Comparison of ENCODE assay signal across 7 cellular contexts in genomic region chr2:71070294-71071025, GRCh38. TPM values are rescaled to one million over a fixed set of nuclear protein-coding genes. Genes with fewer than 3 reads are reported as not detected.
DNase-seq lines count a peak whose midpoint lies in the region; ATAC-seq, FAIRE-seq and TF ChIP-seq lines count a peak whose summit lies in the region.

No MANE protein-coding gene starts in this region.

- H3K27me3 ChIP-seq in keratinocyte (ENCODE audit: control insufficient read depth, extremely low read depth, insufficient read depth, low read length) (no peaks in the 10 kb centered on the region), vagina (no peaks in the 10 kb centered on the region)

- no peaks in the 10 kb centered on the region for H3K27me3 Mint-ChIP-seq in activated naive CD8-positive, alpha-beta T cell treated with anti-CD3 and anti-CD28 coated beads, Interleukin-2, amount 10 ng/mL, durations not matched to agents 7 days and 5 days

- H3K9ac ChIP-seq in keratinocyte (ENCODE audit: control insufficient read depth, extremely low read depth, insufficient read depth, low read length), result peak overlapping the region; percentile 48

- peaks cover 10 to 11% of the 10 kb centered on the region in 2 experiments for H3K36me3 ChIP-seq in keratinocyte (ENCODE audit: control insufficient read depth in 2 of 2, extremely low read depth in 1 of 2, insufficient read depth in 2 of 2, low read length in 2 of 2)
- peaks cover 0 to 27% of the 10 kb centered on the region in 2 donors for H3K36me3 ChIP-seq in vagina

- peak; percentile 41 for FAIRE-seq in keratinocyte (lab: Jason Lieb, UNC)

- H2AFZ ChIP-seq in keratinocyte (ENCODE audit: control insufficient read depth, low read length), result no peak overlapping the region

- no peaks in the 10 kb centered on the region for H3K9me3 Mint-ChIP-seq in activated naive CD8-positive, alpha-beta T cell treated with anti-CD3 and anti-CD28 coated beads, Interleukin-2, amount 10 ng/mL, durations not matched to agents 7 days and 5 days

- peaks cover 38% of the 10 kb centered on the region for H3K4me1 Mint-ChIP-seq in activated naive CD8-positive, alpha-beta T cell treated with anti-CD3 and anti-CD28 coated beads, Interleukin-2, amount 10 ng/mL, durations not matched to agents 7 days and 5 days

- peaks cover 51% of the 10 kb centered on the region for H3K4me1 ChIP-seq in keratinocyte (ENCODE audit: control insufficient read depth, extremely low read depth, insufficient read depth, low read length)
- peaks cover 49% of the 10 kb centered on the region for H3K4me1 ChIP-seq in vagina

- TF ChIP-seq POLR2A in vagina (IDR thresholded peaks at IDR 0.05), result no peak

- H4K20me1 ChIP-seq in keratinocyte (ENCODE audit: control insufficient read depth, extremely low read depth, insufficient read depth, low read length), result no peaks in the 10 kb centered on the region

- peaks cover 16% of the 10 kb centered on the region for H3K79me2 ChIP-seq in keratinocyte (ENCODE audit: control insufficient read depth, insufficient read depth, low read length)

- peak overlapping the region; percentile 73 for H3K4me2 ChIP-seq in keratinocyte (ENCODE audit: control insufficient read depth, extremely low read depth, insufficient read depth, low read depth, low read length)

- peak overlapping the region; percentile 83 for H3K27ac Mint-ChIP-seq in activated naive CD8-positive, alpha-beta T cell treated with anti-CD3 and anti-CD28 coated beads, Interleukin-2, amount 10 ng/mL, durations not matched to agents 7 days and 5 days

- dilution Hi-C loops in keratinocyte (cut with MboI; ENCODE audit: extremely low pct_ligation_motif_present, low sequenced_read_pairs), result no loop called here

- H3K9me1 ChIP-seq in keratinocyte (ENCODE audit: control insufficient read depth, extremely low read depth, insufficient read depth, low read length), result peaks cover 4% of the 10 kb centered on the region

- intact Hi-C loops in vagina (cut with DNase I), result no loop called here

- ATAC-seq in activated naive CD8-positive, alpha-beta T cell treated with anti-CD3 and anti-CD28 coated beads, Interleukin-2, amount 10 ng/mL, durations not matched to agents 7 days and 5 days (ENCODE audit: low read depth), result no peak

- H3K4me3 ChIP-seq in keratinocyte (ENCODE audit: control insufficient read depth in 2 of 3, extremely low read depth in 1 of 3, insufficient read depth in 2 of 3, low read depth in 1 of 3, low read length in 3 of 3) (peak overlapping the region in 1 of 3 experiments; percentile 21), vagina (no peak overlapping the region)

- in situ Hi-C loops in G401 (cut with HindIII; ENCODE audit: low sequenced_read_pairs) (no loop called here), KBM-7 (cut with MboI; ENCODE audit: low pct_unique_long_range_greater_than_20kb, low sequenced_read_pairs) (no loop called here)

- H3K9me3 ChIP-seq in keratinocyte (ENCODE audit: control insufficient read depth, low read depth, low read length), result no peaks in the 10 kb centered on the region
- H3K9me3 ChIP-seq in vagina, result no peaks in the 10 kb centered on the region

- POLR2A ChIA-PET in activated naive CD8-positive, alpha-beta T cell treated with anti-CD3 and anti-CD28 coated beads, Interleukin-2, amount 10 ng/mL, durations not matched to agents 7 days and 5 days (lab: Charles Lee), result interaction anchor here (0.7 to 2.2 kb wide), 3 partner anchors 12 to 60 kb away, joined by 3 to 13 read pairs (median 10); partner anchors contain the start of genes MCEE and MPHOSPH10

- H3K36me3 Mint-ChIP-seq in activated naive CD8-positive, alpha-beta T cell treated with anti-CD3 and anti-CD28 coated beads, Interleukin-2, amount 10 ng/mL, durations not matched to agents 7 days and 5 days, result peaks cover 17% of the 10 kb centered on the region

- no peak overlapping the region for H3K4me3 Mint-ChIP-seq in activated naive CD8-positive, alpha-beta T cell treated with anti-CD3 and anti-CD28 coated beads, Interleukin-2, amount 10 ng/mL, durations not matched to agents 7 days and 5 days

- TF ChIP-seq CTCF in keratinocyte (optimal IDR thresholded peaks at IDR 0.05 in 1 of 3, IDR thresholded peaks at IDR 0.05 in 1 of 3, conservative IDR thresholded peaks at IDR 0.05 in 1 of 3; ENCODE audit: extremely low read depth in 1 of 3, insufficient read depth in 2 of 3, low read length in 3 of 3) (peak; percentile 50 to 61 (median 56)), vagina (IDR thresholded peaks at IDR 0.05) (no peak)

- peak; percentile 34 for DNase-seq in G401 (ENCODE audit: low spot score)
- DNase-seq in KBM-7, result peak; percentile 34
- no peak for DNase-seq in activated naive CD8-positive, alpha-beta T cell treated with anti-CD3 and anti-CD28 coated beads, Interleukin-2, amount 10 ng/mL, durations not matched to agents 7 days and 5 days
- DNase-seq in keratinocyte (ENCODE audit: low read depth, low spot score), result no peak
- DNase-seq in vagina (ENCODE audit: extremely low spot score in 2 of 2), result no peak
- no peak for DNase-seq in NCI-H2171 treated with DMSO at 0.1 percent for 48 hours (lab: John Stamatoyannopoulos, UW)
- DNase-seq in stimulated activated CD4-positive, alpha-beta T cell treated with anti-CD3 and anti-CD28 coated beads, Interleukin-1b, Interleukin-23, amount 100 ng/mL, for 48 hours, result no peak

- H3K27ac ChIP-seq in keratinocyte (ENCODE audit: control insufficient read depth, insufficient read depth, low read length) (peak overlapping the region; percentile 63), vagina (peak overlapping the region; percentile 34)

RNA-seq across cellular contexts. Expression of gene NAGK, which starts 2.0 kb away (rescaled TPM):
- total RNA-seq in G401 (2014; rRNA removed; shearing (Covaris generic)), result 35.0 and 43.6 TPM in 2 replicates
- total RNA-seq in activated naive CD8-positive, alpha-beta T cell treated with anti-CD3 and anti-CD28 coated beads, Interleukin-2, amount 10 ng/mL, durations not matched to agents 7 days and 5 days, result 10 to 100 TPM; 87.1 to 93.3 TPM
- polyA plus RNA-seq in keratinocyte, result 61.5 to 89.1 TPM (median 82.9 TPM) in 3 replicates
- polyA plus RNA-seq in keratinocyte (2011; ENCODE audit: low read depth), result 49.2 TPM
- polyA plus RNA-seq in keratinocyte (2011; cell fraction: cytosol; rRNA removed), result 53.6 and 67.1 TPM in 2 replicates
- 108 and 124 TPM in 2 replicates for polyA plus RNA-seq in keratinocyte (2011; cell fraction: nucleus; rRNA removed)
- polyA plus RNA-seq in keratinocyte (2012; ENCODE audit: low replicate concordance), result 79.9 and 87.6 TPM in 2 replicates
- polyA minus RNA-seq in keratinocyte, result 43.8 to 47.3 TPM (median 45.6 TPM) in 3 replicates
- polyA minus RNA-seq in keratinocyte (2011; cell fraction: cytosol; rRNA and poly(A)+ RNA removed), result 28.6 TPM
- polyA minus RNA-seq in keratinocyte (2011; cell fraction: nucleus; rRNA and poly(A)+ RNA removed), result 20.8 and 28.5 TPM in 2 replicates
- 110 TPM for total RNA-seq in vagina

RNA-seq across cellular contexts. Expression of gene MCEE, which starts 59.6 kb away (rescaled TPM):
- 4.3 and 17.9 TPM in 2 replicates for total RNA-seq in G401 (2014; rRNA removed; shearing (Covaris generic))
- total RNA-seq in activated naive CD8-positive, alpha-beta T cell treated with anti-CD3 and anti-CD28 coated beads, Interleukin-2, amount 10 ng/mL, durations not matched to agents 7 days and 5 days, result 10 to 100 TPM; 16.6 to 17.6 TPM
- 4.5 to 7.4 TPM (median 6.4 TPM) in 3 replicates for polyA plus RNA-seq in keratinocyte
- 2.0 TPM for polyA plus RNA-seq in keratinocyte (2011; ENCODE audit: low read depth)
- polyA plus RNA-seq in keratinocyte (2011; cell fraction: cytosol; rRNA removed), result 3.3 and 5.3 TPM in 2 replicates
- polyA plus RNA-seq in keratinocyte (2011; cell fraction: nucleus; rRNA removed), result 5.7 and 6.7 TPM in 2 replicates
- 5.1 and 9.2 TPM in 2 replicates for polyA plus RNA-seq in keratinocyte (2012; ENCODE audit: low replicate concordance)
- polyA minus RNA-seq in keratinocyte, result 1.4 to 3.0 TPM (median 2.3 TPM) in 3 replicates
- polyA minus RNA-seq in keratinocyte (2011; cell fraction: cytosol; rRNA and poly(A)+ RNA removed), result 2.5 TPM
- 2.3 and 2.6 TPM in 2 replicates for polyA minus RNA-seq in keratinocyte (2011; cell fraction: nucleus; rRNA and poly(A)+ RNA removed)
- 12.8 TPM for total RNA-seq in vagina

RNA-seq across cellular contexts. Expression of gene MPHOSPH10, which starts 60.0 kb away (rescaled TPM):
- total RNA-seq in G401 (2014; rRNA removed; shearing (Covaris generic)), result 13.2 and 17.5 TPM in 2 replicates
- total RNA-seq in activated naive CD8-positive, alpha-beta T cell treated with anti-CD3 and anti-CD28 coated beads, Interleukin-2, amount 10 ng/mL, durations not matched to agents 7 days and 5 days, result 10 to 100 TPM; 36.0 to 37.2 TPM
- 9.7 to 20.3 TPM (median 16.1 TPM) in 3 replicates for polyA plus RNA-seq in keratinocyte
- polyA plus RNA-seq in keratinocyte (2011; ENCODE audit: low read depth), result 66.6 TPM
- 9.7 and 12.0 TPM in 2 replicates for polyA plus RNA-seq in keratinocyte (2011; cell fraction: cytosol; rRNA removed)
- 14.1 and 24.5 TPM in 2 replicates for polyA plus RNA-seq in keratinocyte (2011; cell fraction: nucleus; rRNA removed)
- 16.5 and 17.7 TPM in 2 replicates for polyA plus RNA-seq in keratinocyte (2012; ENCODE audit: low replicate concordance)
- 1.2 to 7.4 TPM (median 2.0 TPM) in 3 replicates for polyA minus RNA-seq in keratinocyte
- polyA minus RNA-seq in keratinocyte (2011; cell fraction: cytosol; rRNA and poly(A)+ RNA removed), result 10.6 TPM
- 5.5 and 7.8 TPM in 2 replicates for polyA minus RNA-seq in keratinocyte (2011; cell fraction: nucleus; rRNA and poly(A)+ RNA removed)
- total RNA-seq in vagina, result 21.6 TPM

Comparison
In these comparisons a context has a peak if more than half of its experiments do, and no peak if none do; other contexts are left out.
1. DNase-seq: peak in G401 (single experiment) and KBM-7 (single experiment); none in activated naive CD8-positive, alpha-beta T cell treated with anti-CD3 and anti-CD28 coated beads, Interleukin-2, amount 10 ng/mL, durations not matched to agents 7 days and 5 days (single experiment), keratinocyte (single experiment), vagina (0 of 2), NCI-H2171 treated with DMSO at 0.1 percent for 48 hours (single experiment) and stimulated activated CD4-positive, alpha-beta T cell treated with anti-CD3 and anti-CD28 coated beads, Interleukin-1b, Interleukin-23, amount 100 ng/mL, for 48 hours (single experiment).
2. CTCF ChIP-seq: peak in keratinocyte (3 of 3); none in vagina (0 of 3).